In the genomic region with DNA sequence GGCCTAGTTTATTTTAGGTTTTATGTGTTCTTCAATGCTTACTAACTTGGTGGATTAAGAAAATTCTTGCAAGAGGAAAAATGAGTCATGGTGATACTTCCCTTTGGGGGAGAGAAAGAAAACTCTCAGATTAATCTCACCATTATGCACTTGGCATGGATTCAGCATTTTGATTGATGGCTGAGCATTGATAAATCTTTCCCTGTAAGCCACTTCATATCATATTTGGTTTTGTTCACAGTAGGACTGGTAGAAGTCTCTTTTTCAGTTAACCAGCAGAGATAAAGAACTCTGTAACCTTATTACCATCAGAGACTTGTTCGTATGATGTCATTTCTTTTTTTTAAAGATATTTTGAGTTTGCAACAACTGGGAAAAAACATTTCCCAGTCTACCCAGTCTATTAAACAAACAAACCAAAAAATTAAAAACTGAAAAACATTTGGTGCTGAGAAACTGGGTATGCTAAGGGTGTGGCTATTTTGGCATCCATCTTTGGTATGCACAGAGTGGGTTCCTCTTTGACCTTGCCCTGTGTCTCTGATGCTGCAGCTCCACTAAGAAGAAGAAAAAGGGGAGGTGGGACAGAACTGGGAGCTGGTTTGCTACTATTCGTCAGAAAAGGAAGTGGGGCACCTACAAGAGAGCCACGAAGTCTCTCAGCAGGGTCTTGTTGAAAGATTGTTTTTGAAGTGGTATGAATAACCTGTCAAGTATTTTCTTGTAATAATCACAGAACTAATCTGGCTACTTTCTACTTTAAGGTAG, we compare ENCODE assay signal across 8 cellular contexts. TPM values are rescaled to one million over a fixed set of nuclear protein-coding genes. Genes with fewer than 3 reads are reported as not detected.
DNase-seq lines count a peak whose midpoint lies in the region; ATAC-seq and TF ChIP-seq lines count a peak whose summit lies in the region.

No MANE protein-coding gene starts in this region.

- H3K27me3 Mint-ChIP-seq in activated CD4-positive, alpha-beta T cell treated with anti-CD3 and anti-CD28 coated beads, Interleukin-2, amount 10 ng/mL, durations not matched to agents 24 days and 14 days = no peaks in the 10 kb centered on the region
- no peaks in the 10 kb centered on the region for H3K27me3 Mint-ChIP-seq in activated CD4-positive, alpha-beta memory T cell treated with anti-CD3 and anti-CD28 coated beads for 36 hours

- peaks cover 11 to 95% (median 77%) of the 10 kb centered on the region in 9 donors for H3K4me1 ChIP-seq in heart right ventricle
- H3K4me1 ChIP-seq in tibial nerve = peaks cover 0 to 90% (median 38%) of the 10 kb centered on the region in 4 donors

- ATAC-seq in heart right ventricle = peak in 6 of 8 donors; percentile 21 to 48 (median 37)
- no peak for ATAC-seq in HG02763 (IDR thresholded peaks at IDR 0.05; ENCODE audit: unreplicated experiment)

- H3K27ac Mint-ChIP-seq in activated CD4-positive, alpha-beta T cell treated with anti-CD3 and anti-CD28 coated beads, Interleukin-2, amount 10 ng/mL, durations not matched to agents 24 days and 14 days = peak overlapping the region; percentile 64
- peak overlapping the region; percentile 61 for H3K27ac Mint-ChIP-seq in activated CD4-positive, alpha-beta memory T cell treated with anti-CD3 and anti-CD28 coated beads for 36 hours

- no peaks in the 10 kb centered on the region for H3K9me3 Mint-ChIP-seq in activated CD4-positive, alpha-beta T cell treated with anti-CD3 and anti-CD28 coated beads, Interleukin-2, amount 10 ng/mL, durations not matched to agents 24 days and 14 days
- no peaks in the 10 kb centered on the region for H3K9me3 Mint-ChIP-seq in activated CD4-positive, alpha-beta memory T cell treated with anti-CD3 and anti-CD28 coated beads for 36 hours

- POLR2A ChIA-PET in activated CD4-positive, alpha-beta memory T cell treated with anti-CD3 and anti-CD28 coated beads for 36 hours (lab: Charles Lee) = interaction anchor here (0.6 to 2.3 kb wide), 2 partner anchors 16 to 100 kb away, joined by 3 to 6 read pairs; no protein-coding TSS in a partner anchor

- H3K27me3 ChIP-seq in heart right ventricle (no peaks in the 10 kb centered on the region), tibial nerve (no peaks in the 10 kb centered on the region)

- peaks cover 15% of the 10 kb centered on the region for H3K36me3 Mint-ChIP-seq in activated CD4-positive, alpha-beta T cell treated with anti-CD3 and anti-CD28 coated beads, Interleukin-2, amount 10 ng/mL, durations not matched to agents 24 days and 14 days (ENCODE audit: low read depth)
- H3K36me3 Mint-ChIP-seq in activated CD4-positive, alpha-beta memory T cell treated with anti-CD3 and anti-CD28 coated beads for 36 hours = no peaks in the 10 kb centered on the region

- H3K4me1 Mint-ChIP-seq in activated CD4-positive, alpha-beta T cell treated with anti-CD3 and anti-CD28 coated beads, Interleukin-2, amount 10 ng/mL, durations not matched to agents 24 days and 14 days = peaks cover 48% of the 10 kb centered on the region
- peaks cover 71% of the 10 kb centered on the region for H3K4me1 Mint-ChIP-seq in activated CD4-positive, alpha-beta memory T cell treated with anti-CD3 and anti-CD28 coated beads for 36 hours (ENCODE audit: low read depth)

- peak in 1 of 2 donors; percentile 32 for TF ChIP-seq EP300 in tibial nerve (IDR thresholded peaks at IDR 0.05)

- H3K27ac ChIP-seq in heart right ventricle (peak overlapping the region in 9 of 10 donors; percentile 20 to 73 (median 44)), tibial nerve (peak overlapping the region in 3 of 4 donors; percentile 46 to 85 (median 84))

- peak overlapping the region; percentile 18 for H3K4me3 Mint-ChIP-seq in activated CD4-positive, alpha-beta T cell treated with anti-CD3 and anti-CD28 coated beads, Interleukin-2, amount 10 ng/mL, durations not matched to agents 24 days and 14 days
- H3K4me3 Mint-ChIP-seq in activated CD4-positive, alpha-beta memory T cell treated with anti-CD3 and anti-CD28 coated beads for 36 hours = no peak overlapping the region

- no peak for TF ChIP-seq CTCF in heart right ventricle (IDR thresholded peaks at IDR 0.05)
- no peak for TF ChIP-seq CTCF in tibial nerve (IDR thresholded peaks at IDR 0.05)

- intact Hi-C loops in activated CD4-positive, alpha-beta T cell treated with anti-CD3 and anti-CD28 coated beads, Interleukin-2, amount 10 ng/mL, durations not matched to agents 24 days and 14 days (cut with micrococcal nuclease) = loop anchor here (1.0 kb wide), 1 partner anchor 18 kb away; no protein-coding TSS in a partner anchor
- intact Hi-C loops in activated CD4-positive, alpha-beta memory T cell treated with anti-CD3 and anti-CD28 coated beads for 36 hours (cut with micrococcal nuclease) = loop anchor here (1.0 kb wide), 1 partner anchor 13 kb away; no protein-coding TSS in a partner anchor
- intact Hi-C loops in heart right ventricle (cut with DNase I) = loop anchor here in 1 of 10 donors (5.0 kb wide), 1 partner anchor 36 kb away; no protein-coding TSS in a partner anchor

- no peaks in the 10 kb centered on the region for H3K9me3 ChIP-seq in heart right ventricle
- H3K9me3 ChIP-seq in tibial nerve = no peaks in the 10 kb centered on the region

- CTCF ChIA-PET in activated CD4-positive, alpha-beta memory T cell treated with anti-CD3 and anti-CD28 coated beads for 36 hours (lab: Charles Lee) = interaction anchor here (1.3 kb wide), 1 partner anchor 15 kb away, joined by 3 read pairs; no protein-coding TSS in a partner anchor

- no peak for DNase-seq in activated CD4-positive, alpha-beta T cell treated with anti-CD3 and anti-CD28 coated beads, Interleukin-2, amount 10 ng/mL, durations not matched to agents 24 days and 14 days
- no peak for DNase-seq in activated CD4-positive, alpha-beta T cell treated with anti-CD3 and anti-CD28 coated beads, Interleukin-2, amount 50 U/mL, for 48 hours
- no peak for DNase-seq in activated CD4-positive, alpha-beta memory T cell treated with anti-CD3 and anti-CD28 coated beads for 36 hours
- no peak for DNase-seq in heart right ventricle
- DNase-seq in tibial nerve (ENCODE audit: low spot score in 2 of 2) = no peak
- DNase-seq in NAMALWA (ENCODE audit: low spot score) = no peak
- DNase-seq in NCI-H1105 (lab: John Stamatoyannopoulos, UW) = no peak

- H3K4me3 ChIP-seq in heart right ventricle (no peak overlapping the region), tibial nerve (no peak overlapping the region)

- WGBS in heart right ventricle, 2 donors = 40 to 48% methylated on average over 3 of the region's 3 CpGs
- 33 to 34% methylated on average over 3 of the region's 3 CpGs for WGBS in tibial nerve, 2 donors

- no peak for TF ChIP-seq POLR2A in tibial nerve (IDR thresholded peaks at IDR 0.05)

- H3K36me3 ChIP-seq in heart right ventricle (no peaks in the 10 kb centered on the region), tibial nerve (no peaks in the 10 kb centered on the region)

RNA-seq across cellular contexts. Expression of a gene that starts 17.2 kb away (rescaled TPM):
- total RNA-seq in activated CD4-positive, alpha-beta T cell treated with anti-CD3 and anti-CD28 coated beads, Interleukin-2, amount 10 ng/mL, durations not matched to agents 24 days and 14 days = 60.8 and 66.6 TPM in 2 replicates
- 10 to 100 TPM; 56.9 to 61.6 TPM for total RNA-seq in activated CD4-positive, alpha-beta memory T cell treated with anti-CD3 and anti-CD28 coated beads for 36 hours
- total RNA-seq in heart right ventricle = 10 to 100 TPM; 15.2 to 28.7 (median 18.2) TPM
- polyA plus RNA-seq in heart right ventricle = 10 to 100 TPM in 1 of 2 donors, 1 to 10 TPM in 1; 5.4 to 21.6 TPM
- 10 to 100 TPM; 23.7 to 46.8 (median 29.5) TPM for total RNA-seq in tibial nerve
